1 cellular context compared by ENCODE assay signal in the genomic region with DNA sequence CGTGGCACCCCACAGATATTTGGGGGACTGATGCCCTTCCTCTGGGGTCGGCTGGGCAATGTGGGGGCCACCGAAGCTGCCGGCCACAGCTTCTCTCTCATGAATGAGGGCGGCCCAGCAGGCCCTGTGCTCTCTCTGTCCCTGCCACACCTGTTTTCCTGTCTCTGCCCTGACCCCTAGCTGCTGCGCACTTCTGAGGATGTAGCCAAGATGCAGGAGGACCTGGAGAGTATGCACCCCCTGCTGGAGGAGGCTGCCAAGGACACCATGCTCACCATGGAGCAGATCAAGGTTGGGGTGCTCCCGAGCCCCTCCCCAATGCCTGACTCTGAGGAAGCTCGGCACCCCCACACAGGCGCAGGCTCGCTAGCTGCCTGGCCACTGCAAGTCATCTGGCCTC.
TF ChIP-seq lines count a peak whose summit lies in the region.

No MANE protein-coding gene starts in this region.

TF ChIP-seq in endothelial cell of umbilical vein, 7 proteins besides CTCF, POLR2A, EP300 and RAD21:
- TF ChIP-seq MYC (IDR thresholded peaks at IDR 0.05; ENCODE audit: low read depth, low read length) (no peak), EZH2 (IDR thresholded peaks at IDR 0.05; ENCODE audit: borderline replicate concordance, low read depth, low read length, severe bottlenecking) (no peak), FOS (IDR thresholded peaks at IDR 0.05; ENCODE audit: borderline replicate concordance, insufficient read depth, low read length) (no peak), JUN (IDR thresholded peaks at IDR 0.05; ENCODE audit: borderline replicate concordance, insufficient read depth, insufficient read length, low read depth) (no peak), GATA2 (IDR thresholded peaks at IDR 0.05; ENCODE audit: insufficient read depth, insufficient read length, low read depth, low read length) (no peak), POLR2AphosphoS5 (IDR thresholded peaks at IDR 0.05; ENCODE audit: insufficient read depth, low read depth, low read length) (no peak)
- TF ChIP-seq, protein P1, sequence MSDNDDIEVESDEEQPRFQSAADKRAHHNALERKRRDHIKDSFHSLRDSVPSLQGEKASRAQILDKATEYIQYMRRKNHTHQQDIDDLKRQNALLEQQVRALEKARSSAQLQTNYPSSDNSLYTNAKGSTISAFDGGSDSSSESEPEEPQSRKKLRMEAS (IDR thresholded peaks at IDR 0.05; ENCODE audit: insufficient read depth, insufficient read length) = no peak
